8 cellular contexts compared by ENCODE assay signal in genomic region chr1:46442317-46443161, GRCh38. TPM values are rescaled to one million over a fixed set of nuclear protein-coding genes. Genes with fewer than 3 reads are reported as not detected.
A peak's percentile ranks its signal among the peaks of the same experiment; 100 is the strongest.
DNase-seq lines count a peak whose midpoint lies in the region; ATAC-seq and TF ChIP-seq lines count a peak whose summit lies in the region.

No MANE protein-coding gene starts in this region.

- intact Hi-C loops in left cardiac atrium (cut with DNase I) = loop anchor here in 1 of 2 donors (10.0 kb wide), 1 partner anchor 82 kb away; no protein-coding TSS in a partner anchor

- H3K36me3 Mint-ChIP-seq in activated naive CD8-positive, alpha-beta T cell treated with anti-CD3 and anti-CD28 coated beads, Interleukin-2, amount 10 ng/mL, durations not matched to agents 7 days and 5 days = no peaks in the 10 kb centered on the region
- no peaks in the 10 kb centered on the region for H3K36me3 Mint-ChIP-seq in progenitor cell of endocrine pancreas (ENCODE audit: insufficient read depth)

- H3K4me1 Mint-ChIP-seq in activated naive CD8-positive, alpha-beta T cell treated with anti-CD3 and anti-CD28 coated beads, Interleukin-2, amount 10 ng/mL, durations not matched to agents 7 days and 5 days = peaks cover 13% of the 10 kb centered on the region
- H3K4me1 Mint-ChIP-seq in progenitor cell of endocrine pancreas (ENCODE audit: low read depth) = no peaks in the 10 kb centered on the region

- peak; percentile 94 for TF ChIP-seq CTCF in progenitor cell of endocrine pancreas (IDR thresholded peaks at IDR 0.05; ENCODE audit: unreplicated experiment)

- no peaks in the 10 kb centered on the region for H3K9me3 Mint-ChIP-seq in activated naive CD8-positive, alpha-beta T cell treated with anti-CD3 and anti-CD28 coated beads, Interleukin-2, amount 10 ng/mL, durations not matched to agents 7 days and 5 days
- no peaks in the 10 kb centered on the region for H3K9me3 Mint-ChIP-seq in progenitor cell of endocrine pancreas (ENCODE audit: low read depth)

- DNase-seq in DMS 273 (lab: John Stamatoyannopoulos, UW; ENCODE audit: unreplicated experiment) = peak; percentile 93
- peak; percentile 71 to 80 for DNase-seq in Kasumi-1 (lab: John Stamatoyannopoulos, UW)
- peak; percentile 85 for DNase-seq in SKM-1 (lab: John Stamatoyannopoulos, UW; ENCODE audit: unreplicated experiment)
- peak; percentile 82 for DNase-seq in activated naive CD8-positive, alpha-beta T cell treated with anti-CD3 and anti-CD28 coated beads, Interleukin-2, amount 10 ng/mL, durations not matched to agents 7 days and 5 days
- peak; percentile 78 for DNase-seq in left cardiac atrium
- peak; percentile 76 for DNase-seq in progenitor cell of endocrine pancreas (ENCODE audit: low spot score, unreplicated experiment)
- peak; percentile 75 for DNase-seq in ureter (ENCODE audit: low spot score)

- peak overlapping the region; percentile 84 for H3K4me3 Mint-ChIP-seq in activated naive CD8-positive, alpha-beta T cell treated with anti-CD3 and anti-CD28 coated beads, Interleukin-2, amount 10 ng/mL, durations not matched to agents 7 days and 5 days
- peak overlapping the region; percentile 64 for H3K4me3 Mint-ChIP-seq in progenitor cell of endocrine pancreas (ENCODE audit: low read depth)

- H3K27me3 Mint-ChIP-seq in activated naive CD8-positive, alpha-beta T cell treated with anti-CD3 and anti-CD28 coated beads, Interleukin-2, amount 10 ng/mL, durations not matched to agents 7 days and 5 days = peaks cover 36% of the 10 kb centered on the region
- peaks cover 57% of the 10 kb centered on the region for H3K27me3 Mint-ChIP-seq in progenitor cell of endocrine pancreas

- ATAC-seq in GM21529 (IDR thresholded peaks at IDR 0.05; ENCODE audit: unreplicated experiment) = peak; percentile 81
- peak; percentile 81 for ATAC-seq in activated naive CD8-positive, alpha-beta T cell treated with anti-CD3 and anti-CD28 coated beads, Interleukin-2, amount 10 ng/mL, durations not matched to agents 7 days and 5 days (ENCODE audit: low read depth)
- peak; percentile 76 to 78 for ATAC-seq in left cardiac atrium

- POLR2A ChIA-PET in activated naive CD8-positive, alpha-beta T cell treated with anti-CD3 and anti-CD28 coated beads, Interleukin-2, amount 10 ng/mL, durations not matched to agents 7 days and 5 days (lab: Charles Lee) = no interaction called here

- peak overlapping the region; percentile 18 for H3K27ac Mint-ChIP-seq in activated naive CD8-positive, alpha-beta T cell treated with anti-CD3 and anti-CD28 coated beads, Interleukin-2, amount 10 ng/mL, durations not matched to agents 7 days and 5 days
- H3K27ac Mint-ChIP-seq in progenitor cell of endocrine pancreas = no peak overlapping the region

RNA-seq across cellular contexts. Expression of gene DMBX1, which starts 47.1 kb away (rescaled TPM):
- under 1 TPM in 1 of 2 experiments, not detected in 1; 0.11 TPM for total RNA-seq in activated naive CD8-positive, alpha-beta T cell treated with anti-CD3 and anti-CD28 coated beads, Interleukin-2, amount 10 ng/mL, durations not matched to agents 7 days and 5 days
- not detected for total RNA-seq in left cardiac atrium
- not detected in 2 replicates for total RNA-seq in progenitor cell of endocrine pancreas
- not detected for total RNA-seq in ureter

RNA-seq across cellular contexts. Expression of gene FAAH, which starts 48.4 kb away (rescaled TPM):
- total RNA-seq in activated naive CD8-positive, alpha-beta T cell treated with anti-CD3 and anti-CD28 coated beads, Interleukin-2, amount 10 ng/mL, durations not matched to agents 7 days and 5 days = 1 to 10 TPM; 5.3 to 6.9 TPM
- total RNA-seq in left cardiac atrium (10 to 100 TPM in 1 of 2 donors, 1 to 10 TPM in 1; 6.3 to 10.5 TPM), progenitor cell of endocrine pancreas (36.6 and 38.6 TPM in 2 replicates), ureter (62.9 TPM)

Comparison
In these comparisons a context has a peak if more than half of its experiments do, and no peak if none do; other contexts are left out.
1. Peak in every context shown above with its lines: DNase-seq and ATAC-seq.